10 cellular contexts compared by ENCODE assay signal in the genomic region with DNA sequence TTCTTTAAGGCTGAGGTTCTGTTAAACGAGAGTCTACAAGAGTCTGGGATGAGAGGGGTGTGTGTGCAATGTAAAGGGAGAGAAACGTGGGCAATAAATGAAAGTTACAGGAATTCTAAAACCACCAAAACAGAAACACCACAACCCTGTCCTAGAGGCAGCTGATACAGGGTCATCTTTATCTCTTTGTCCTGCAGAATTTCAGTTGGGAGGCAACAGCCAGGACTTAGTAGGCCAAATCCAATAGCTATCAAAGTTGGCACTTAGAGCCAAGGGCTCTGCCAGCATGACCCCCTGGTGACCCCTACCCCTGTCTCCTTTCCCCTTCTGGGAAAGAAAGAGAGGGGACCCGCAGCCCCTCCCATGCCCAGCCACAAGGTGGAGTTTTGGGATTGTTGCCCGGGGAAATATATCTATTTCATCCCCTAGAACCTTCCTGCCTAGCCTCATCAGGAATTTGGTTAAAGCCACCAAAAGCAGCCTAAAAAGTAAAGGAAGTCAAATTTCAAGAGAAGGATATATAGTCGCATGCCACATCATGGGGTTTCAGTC.
DNase-seq lines count a peak whose midpoint lies in the region; ATAC-seq and TF ChIP-seq lines count a peak whose summit lies in the region.
"Had no signal": no experiment of that assay in that cellular context is flagged by ENCODE, and none has a peak within 500 bp of the region (broad histone marks: within the 10 kb centered on the region; RNA-seq: fewer than 3 reads in every experiment).

No MANE protein-coding gene starts in this region.

- no peaks in the 10 kb centered on the region for H4K20me1 ChIP-seq in GM23338 (replicated peaks; ENCODE audit: insufficient read depth)

- H3K4me1 ChIP-seq in A673 (ENCODE audit: insufficient read depth, low read length, poor library complexity, severe bottlenecking) (peaks cover 24% of the 10 kb centered on the region), GM23338 (ENCODE audit: insufficient read depth) (peaks cover 10% of the 10 kb centered on the region), left ventricle myocardium inferior (peaks cover 20% of the 10 kb centered on the region)

- DNase-seq in A673 (ENCODE audit: low spot score) (no peak), GM23338 (ENCODE audit: low spot score) (peak; percentile 69), left ventricle myocardium inferior (no peak), GM19238 (ENCODE audit: insufficient read length, low spot score) (no peak), cortex of kidney (lab: John Stamatoyannopoulos, UW) (no peak), germinal center (ENCODE audit: low spot score) (no peak)
- DNase-seq in activated T-helper 1 cell treated with anti-CD3 and anti-CD28 coated beads, Interleukin-12 subunit alpha, Interleukin-12 subunit beta, Interleukin-2, Interleukin-4 antibody, amounts not matched to agents 30 ng/mL and 10 ng/mL and 1 ng/mL, durations not matched to agents 14 hours and 24 hours and 36 hours (ENCODE audit: low spot score) = no peak
- DNase-seq: activated CD4-positive, alpha-beta T cell treated with anti-CD3 and anti-CD28 coated beads, Interleukin-2, amount 50 U/mL, for 1 hour; COR-L47 had no signal

- TF ChIP-seq CTCF in A673 (conservative IDR thresholded peaks at IDR 0.05; ENCODE audit: low read depth, low read length) = peak; percentile 46
- TF ChIP-seq CTCF in GM23338 (conservative IDR thresholded peaks at IDR 0.05; ENCODE audit: low read depth in 2 of 2) = peak; percentile 57 to 62; a peak in 3 of 4 replicates
- TF ChIP-seq CTCF in left ventricle myocardium inferior (IDR thresholded peaks at IDR 0.05; ENCODE audit: borderline replicate concordance) = peak; percentile 58

- no peaks in the 10 kb centered on the region for H3K27me3 ChIP-seq in A673 (replicated peaks; ENCODE audit: insufficient read depth, low read depth, low read length, poor library complexity)
- no peaks in the 10 kb centered on the region for H3K27me3 ChIP-seq in GM23338 (ENCODE audit: insufficient read depth)
- H3K27me3 ChIP-seq in left ventricle myocardium inferior (ENCODE audit: low read depth) = no peaks in the 10 kb centered on the region

- intact Hi-C loops in A673 (cut with micrococcal nuclease; ENCODE audit: unreplicated experiment) (no loop called here), left ventricle myocardium inferior (cut with micrococcal nuclease) (no loop called here)
- intact Hi-C loops in activated T-helper 1 cell treated with anti-CD3 and anti-CD28 coated beads, Interleukin-12 subunit alpha, Interleukin-12 subunit beta, Interleukin-2, Interleukin-4 antibody, amounts not matched to agents 30 ng/mL and 10 ng/mL and 1 ng/mL, durations not matched to agents 14 hours and 24 hours and 36 hours (cut with micrococcal nuclease) = no loop called here

- H3K27ac Mint-ChIP-seq in GM23338 = no peak overlapping the region
- H3K27ac Mint-ChIP-seq in activated T-helper 1 cell treated with anti-CD3 and anti-CD28 coated beads, Interleukin-12 subunit alpha, Interleukin-12 subunit beta, Interleukin-2, Interleukin-4 antibody, amounts not matched to agents 30 ng/mL and 10 ng/mL and 1 ng/mL, durations not matched to agents 14 hours and 24 hours and 36 hours = peak overlapping the region; percentile 41

- ATAC-seq in GM23338 (peak; percentile 93), GM19467 (IDR thresholded peaks at IDR 0.05; ENCODE audit: unreplicated experiment) (no peak)

- H3K79me2 ChIP-seq in GM23338 (replicated peaks; ENCODE audit: insufficient read depth) = peaks cover 22% of the 10 kb centered on the region; the same call in 1 of the 2 replicates

- H3K36me3 ChIP-seq in A673 (ENCODE audit: insufficient read depth, low read length, poor library complexity, severe bottlenecking) = no peaks in the 10 kb centered on the region
- H3K36me3 ChIP-seq in GM23338 (ENCODE audit: insufficient read depth) = no peaks in the 10 kb centered on the region
- no peaks in the 10 kb centered on the region for H3K36me3 ChIP-seq in left ventricle myocardium inferior

- no peak overlapping the region for H3K4me2 ChIP-seq in GM23338

- H3F3A ChIP-seq in GM23338 (replicated peaks; ENCODE audit: low read depth) = no peaks in the 10 kb centered on the region

- H3K4me3 ChIP-seq in A673 (ENCODE audit: low read depth, low read length, poor library complexity, severe bottlenecking) (no peak overlapping the region), GM23338 (no peak overlapping the region), left ventricle myocardium inferior (no peak overlapping the region)

- H3K9me3 ChIP-seq in A673 (ENCODE audit: low read depth, low read length, poor library complexity, severe bottlenecking) (no peaks in the 10 kb centered on the region), left ventricle myocardium inferior (replicated peaks) (no peaks in the 10 kb centered on the region)

- H3K27me3 Mint-ChIP-seq in GM23338 (ENCODE audit: insufficient read depth, low read depth, poor library complexity) = peaks cover 2% of the 10 kb centered on the region
- H3K27me3 Mint-ChIP-seq in activated T-helper 1 cell treated with anti-CD3 and anti-CD28 coated beads, Interleukin-12 subunit alpha, Interleukin-12 subunit beta, Interleukin-2, Interleukin-4 antibody, amounts not matched to agents 30 ng/mL and 10 ng/mL and 1 ng/mL, durations not matched to agents 14 hours and 24 hours and 36 hours (ENCODE audit: insufficient read depth) = no peaks in the 10 kb centered on the region

- POLR2A ChIA-PET in A673 (lab: Charles Lee; ENCODE audit: low non-redundant PET) = no interaction called here

- H3K9me3 Mint-ChIP-seq in GM23338 = no peaks in the 10 kb centered on the region
- no peaks in the 10 kb centered on the region for H3K9me3 Mint-ChIP-seq in activated T-helper 1 cell treated with anti-CD3 and anti-CD28 coated beads, Interleukin-12 subunit alpha, Interleukin-12 subunit beta, Interleukin-2, Interleukin-4 antibody, amounts not matched to agents 30 ng/mL and 10 ng/mL and 1 ng/mL, durations not matched to agents 14 hours and 24 hours and 36 hours

- no peak overlapping the region for H2AFZ ChIP-seq in GM23338

- H3K4me3 Mint-ChIP-seq in GM23338 = no peak overlapping the region
- H3K4me3 Mint-ChIP-seq in activated T-helper 1 cell treated with anti-CD3 and anti-CD28 coated beads, Interleukin-12 subunit alpha, Interleukin-12 subunit beta, Interleukin-2, Interleukin-4 antibody, amounts not matched to agents 30 ng/mL and 10 ng/mL and 1 ng/mL, durations not matched to agents 14 hours and 24 hours and 36 hours = no peak overlapping the region

- H3K9me2 ChIP-seq in GM23338 (ENCODE audit: insufficient read depth) = no peaks in the 10 kb centered on the region

- H3K27ac ChIP-seq in A673 (ENCODE audit: low read depth, low read length, poor library complexity, severe bottlenecking) (no peak overlapping the region), GM23338 (ENCODE audit: low read depth) (no peak overlapping the region), left ventricle myocardium inferior (replicated peaks) (no peak overlapping the region)

- CTCF ChIA-PET in A673 (lab: Charles Lee) = no interaction called here

- peaks cover 22% of the 10 kb centered on the region for H3K4me1 Mint-ChIP-seq in GM23338
- peaks cover 75% of the 10 kb centered on the region for H3K4me1 Mint-ChIP-seq in activated T-helper 1 cell treated with anti-CD3 and anti-CD28 coated beads, Interleukin-12 subunit alpha, Interleukin-12 subunit beta, Interleukin-2, Interleukin-4 antibody, amounts not matched to agents 30 ng/mL and 10 ng/mL and 1 ng/mL, durations not matched to agents 14 hours and 24 hours and 36 hours (ENCODE audit: low read depth)

- no peaks in the 10 kb centered on the region for H3K36me3 Mint-ChIP-seq in GM23338 (ENCODE audit: low read depth)
- peaks cover 25% of the 10 kb centered on the region for H3K36me3 Mint-ChIP-seq in activated T-helper 1 cell treated with anti-CD3 and anti-CD28 coated beads, Interleukin-12 subunit alpha, Interleukin-12 subunit beta, Interleukin-2, Interleukin-4 antibody, amounts not matched to agents 30 ng/mL and 10 ng/mL and 1 ng/mL, durations not matched to agents 14 hours and 24 hours and 36 hours (ENCODE audit: low read depth)

- no TSS peak for BruUV-seq in A673 (replicated peaks; lab: Mats Ljungman, UMichigan)

TF ChIP-seq in GM23338, 12 proteins besides CTCF, POLR2A, EP300 and RAD21 (continues in another document):
- TF ChIP-seq POLR2AphosphoS5 (IDR thresholded peaks at IDR 0.05; ENCODE audit: low read depth) (no peak), EZH2 (IDR thresholded peaks at IDR 0.05; ENCODE audit: low read depth, unreplicated experiment) (no peak), NANOG (IDR thresholded peaks at IDR 0.05; ENCODE audit: borderline replicate concordance) (no peak), STAT1 (IDR thresholded peaks at IDR 0.05; ENCODE audit: unreplicated experiment) (no peak), JUNB (IDR thresholded peaks at IDR 0.05; ENCODE audit: unreplicated experiment) (no peak)
- TF ChIP-seq, protein P1, sequence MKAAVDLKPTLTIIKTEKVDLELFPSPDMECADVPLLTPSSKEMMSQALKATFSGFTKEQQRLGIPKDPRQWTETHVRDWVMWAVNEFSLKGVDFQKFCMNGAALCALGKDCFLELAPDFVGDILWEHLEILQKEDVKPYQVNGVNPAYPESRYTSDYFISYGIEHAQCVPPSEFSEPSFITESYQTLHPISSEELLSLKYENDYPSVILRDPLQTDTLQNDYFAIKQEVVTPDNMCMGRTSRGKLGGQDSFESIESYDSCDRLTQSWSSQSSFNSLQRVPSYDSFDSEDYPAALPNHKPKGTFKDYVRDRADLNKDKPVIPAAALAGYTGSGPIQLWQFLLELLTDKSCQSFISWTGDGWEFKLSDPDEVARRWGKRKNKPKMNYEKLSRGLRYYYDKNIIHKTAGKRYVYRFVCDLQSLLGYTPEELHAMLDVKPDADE (IDR thresholded peaks at IDR 0.05) = no peak
